ENCODE assay signal across 31 cellular contexts in the genomic region with DNA sequence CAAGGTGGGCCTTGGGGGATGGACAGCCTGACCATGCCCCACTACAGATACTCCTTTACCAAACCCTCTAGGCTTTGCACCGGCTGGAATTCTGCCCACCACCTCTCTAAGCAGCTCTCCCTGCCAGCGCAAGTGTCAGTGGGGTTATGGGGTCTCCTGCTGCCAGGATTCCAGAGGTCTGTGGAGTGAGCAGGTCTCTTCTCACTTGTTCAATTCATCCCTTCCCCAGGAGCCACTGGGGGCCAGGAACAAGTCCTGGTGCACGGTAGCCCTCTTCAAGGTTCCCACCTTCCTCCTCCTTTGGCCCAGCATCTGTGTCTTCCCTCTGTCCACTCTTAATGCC. TPM values are rescaled to one million over a fixed set of nuclear protein-coding genes. Genes with fewer than 3 reads are reported as not detected.
DNase-seq lines count a peak whose midpoint lies in the region; ATAC-seq, FAIRE-seq and TF ChIP-seq lines count a peak whose summit lies in the region.
"Had no signal": no experiment of that assay in that cellular context is flagged by ENCODE, and none has a peak within 500 bp of the region (broad histone marks: within the 10 kb centered on the region; RNA-seq: fewer than 3 reads in every experiment).

No MANE protein-coding gene starts in this region.

- no peaks in the 10 kb centered on the region for H3K27me3 ChIP-seq in right cardiac atrium (ENCODE audit: control insufficient read depth, insufficient read depth)
- H3K27me3 ChIP-seq in bronchial epithelial cell (ENCODE audit: control insufficient read depth, insufficient read depth, low read length), result no peaks in the 10 kb centered on the region
- no peaks in the 10 kb centered on the region for H3K27me3 ChIP-seq in H1 (replicated peaks in 1 of 4; ENCODE audit: control insufficient read depth in 3 of 4, extremely low read depth in 1 of 4, insufficient read depth in 3 of 4, low read length in 3 of 4)
- no peaks in the 10 kb centered on the region for H3K27me3 ChIP-seq in neuronal stem cell (ENCODE audit: control insufficient read depth in 3 of 3, insufficient read depth in 3 of 3, low read depth in 1 of 3, low read length in 3 of 3)
- no peaks in the 10 kb centered on the region for H3K27me3 ChIP-seq in suprapubic skin
- H3K27me3 ChIP-seq: BE2C, BLaER1 had no signal

- TF ChIP-seq RAD21 in H1 (IDR thresholded peaks at IDR 0.05 in 1 of 2, conservative IDR thresholded peaks at IDR 0.05 in 1 of 2; ENCODE audit: low read depth in 2 of 2, low read length in 2 of 2), result no peak

- H2BK15ac ChIP-seq in H1 (ENCODE audit: low read length) (no peak overlapping the region), neuronal stem cell (ENCODE audit: low read length) (no peak overlapping the region)

- no peak overlapping the region for H4K91ac ChIP-seq in H1 (replicated peaks; ENCODE audit: insufficient read length, low read length)
- H4K91ac ChIP-seq in neuronal stem cell (ENCODE audit: low read depth, low read length, poor library complexity), result no peak overlapping the region

- H2BK120ac ChIP-seq in H1 (replicated peaks; ENCODE audit: low read depth, low read length) (no peak overlapping the region), neuronal stem cell (ENCODE audit: low read depth, low read length) (no peak overlapping the region)

- no peak overlapping the region for H3K4me2 ChIP-seq in H1 (ENCODE audit: insufficient read depth in 1 of 2, low read depth in 2 of 2, low read length in 2 of 2)
- H3K4me2 ChIP-seq in neuronal stem cell (ENCODE audit: insufficient read depth, low read length, poor library complexity, severe bottlenecking), result no peak overlapping the region
- H3K4me2 ChIP-seq: BLaER1 had no signal

- POLR2A ChIA-PET in H1 (lab: Charles Lee; ENCODE audit: partially characterized antibody), result no interaction called here

- H3K4me3 ChIP-seq in right cardiac atrium (ENCODE audit: low read length), result no peak overlapping the region
- H3K4me3 ChIP-seq in bronchial epithelial cell (ENCODE audit: low read depth, low read length), result no peak overlapping the region
- H3K4me3 ChIP-seq in H1 (ENCODE audit: extremely low read depth in 1 of 4, insufficient read depth in 2 of 4, low read depth in 3 of 4, low read length in 4 of 4), result no peak overlapping the region
- no peak overlapping the region for H3K4me3 ChIP-seq in neuronal stem cell (ENCODE audit: low read length in 2 of 2)
- H3K4me3 ChIP-seq in suprapubic skin, result no peak overlapping the region
- H3K4me3 ChIP-seq: BLaER1, GM12878 had no signal

- no peaks in the 10 kb centered on the region for H3K36me3 ChIP-seq in bronchial epithelial cell (ENCODE audit: control insufficient read depth, insufficient read depth, low read length)
- peaks cover 0 to 2% (median 0%) of the 10 kb centered on the region in 4 experiments; a peak in 1 of 8 replicates for H3K36me3 ChIP-seq in H1 (ENCODE audit: control insufficient read depth in 2 of 4, insufficient read depth in 4 of 4, low read length in 3 of 4)
- peaks cover 0 to 17% of the 10 kb centered on the region in 2 donors for H3K36me3 ChIP-seq in neuronal stem cell (replicated peaks in 1 of 2; ENCODE audit: control insufficient read depth in 2 of 2, insufficient read depth in 2 of 2, low read length in 2 of 2)
- peaks cover 7% of the 10 kb centered on the region for H3K36me3 ChIP-seq in suprapubic skin
- H3K36me3 ChIP-seq: BE2C had no signal

- TF ChIP-seq EP300 in H1 (IDR thresholded peaks at IDR 0.05; ENCODE audit: borderline replicate concordance in 1 of 2, low read depth in 2 of 2, low read length in 2 of 2) (no peak), suprapubic skin (IDR thresholded peaks at IDR 0.05) (no peak)

- peak; percentile 40 for FAIRE-seq in bronchial epithelial cell (lab: Jason Lieb, UNC)
- FAIRE-seq in H1 (lab: Jason Lieb, UNC), result no peak
- FAIRE-seq: A204.1, GM12878, GM12892, GM18507 had no signal

- peak; percentile 53 for DNase-seq in Right ventricle myocardium inferior (ENCODE audit: missing footprints)
- DNase-seq in right cardiac atrium, result no peak
- no peak for DNase-seq in bronchial epithelial cell (ENCODE audit: low read depth)
- no peak for DNase-seq in H1 (ENCODE audit: low read depth in 1 of 2, low spot score in 2 of 2)
- no peak for DNase-seq in neuronal stem cell (ENCODE audit: low spot score)
- DNase-seq in suprapubic skin (ENCODE audit: low spot score in 2 of 2), result no peak
- no peak for DNase-seq in RKO (ENCODE audit: low spot score)
- DNase-seq: 8988T; ACHN; BE2C; C1 segment of cervical spinal cord; CD4-positive, CD25-positive, alpha-beta regulatory T cell; CD8-positive, alpha-beta memory T cell; COR-L47; DMS 273 treated with DMSO at 0.1 percent for 48 hours; DMS153; DMS53; DMS79; DND-41; EL; GDM1 had no signal

- no peak overlapping the region for H3K18ac ChIP-seq in H1 (ENCODE audit: extremely low read depth, low read length)
- peak overlapping the region; percentile 28 for H3K18ac ChIP-seq in neuronal stem cell (ENCODE audit: low read length)

- H3K4ac ChIP-seq in H1 (replicated peaks; ENCODE audit: insufficient read length, low read depth, low read length) (no peak overlapping the region), neuronal stem cell (ENCODE audit: low read length) (no peak overlapping the region)

- H3K23me2 ChIP-seq in H1 (ENCODE audit: low read depth, low read length), result no peaks in the 10 kb centered on the region

- no peak overlapping the region for H2BK20ac ChIP-seq in H1 (ENCODE audit: low read length)

- H3K9me3 ChIP-seq in right cardiac atrium (ENCODE audit: control insufficient read depth, low read length), result no peaks in the 10 kb centered on the region
- H3K9me3 ChIP-seq in H1 (ENCODE audit: insufficient read depth in 2 of 2, low read depth in 1 of 2, low read length in 1 of 2), result no peaks in the 10 kb centered on the region
- peaks cover 0 to 8% of the 10 kb centered on the region in 2 donors for H3K9me3 ChIP-seq in neuronal stem cell (replicated peaks in 1 of 2; ENCODE audit: control insufficient read depth in 2 of 2, insufficient read depth in 1 of 2, low read depth in 1 of 2, low read length in 2 of 2)
- H3K9me3 ChIP-seq in suprapubic skin, result no peaks in the 10 kb centered on the region
- H3K9me3 ChIP-seq: BE2C had no signal

- intact Hi-C loops in Right ventricle myocardium inferior (cut with DNase I), result no loop called here
- intact Hi-C loops in right cardiac atrium (cut with DNase I), result no loop called here

- H2AK5ac ChIP-seq in H1 (ENCODE audit: low read depth, low read length) (no peak overlapping the region), neuronal stem cell (ENCODE audit: low read depth, low read length) (peak overlapping the region; percentile 90)

- no peak overlapping the region for H4K5ac ChIP-seq in H1 (ENCODE audit: insufficient read length, low read depth, low read length)

- H2AFZ ChIP-seq in H1 (ENCODE audit: low read length), result no peak overlapping the region
- H2AFZ ChIP-seq in neuronal stem cell (ENCODE audit: low read length), result no peak overlapping the region

- no peaks in the 10 kb centered on the region for H4K20me1 ChIP-seq in H1 (replicated peaks in 1 of 2; ENCODE audit: control insufficient read depth in 1 of 2, insufficient read depth in 2 of 2, low read length in 2 of 2)
- H4K20me1 ChIP-seq: BLaER1 had no signal

- no peak overlapping the region for H2BK12ac ChIP-seq in H1 (ENCODE audit: low read depth, low read length)
- no peak overlapping the region for H2BK12ac ChIP-seq in neuronal stem cell (ENCODE audit: low read length)

- no peak overlapping the region for H3K14ac ChIP-seq in H1 (ENCODE audit: insufficient read length)
- H3K14ac ChIP-seq in neuronal stem cell (ENCODE audit: low read length), result no peak overlapping the region

- no peak for TF ChIP-seq CTCF in bronchial epithelial cell (IDR thresholded peaks at IDR 0.05; ENCODE audit: insufficient read depth, low read length, severe bottlenecking)
- no peak for TF ChIP-seq CTCF in H1 (IDR thresholded peaks at IDR 0.05; ENCODE audit: control extremely low read depth in 1 of 3, insufficient read depth in 1 of 3, low read depth in 1 of 3, low read length in 3 of 3)
- TF ChIP-seq CTCF in suprapubic skin (IDR thresholded peaks at IDR 0.05), result no peak

- H3K4me1 ChIP-seq in right cardiac atrium (ENCODE audit: control insufficient read depth, insufficient read depth, low read length) (no peaks in the 10 kb centered on the region), H1 (replicated peaks in 1 of 4; ENCODE audit: control insufficient read depth in 3 of 4, insufficient read depth in 4 of 4, low read length in 3 of 4) (no peaks in the 10 kb centered on the region), neuronal stem cell (ENCODE audit: control insufficient read depth in 2 of 2, insufficient read depth in 1 of 2, low read depth in 1 of 2, low read length in 2 of 2) (peaks cover 0 to 1% of the 10 kb centered on the region in 2 donors), suprapubic skin (no peaks in the 10 kb centered on the region)
- H3K4me1 ChIP-seq: BE2C, BLaER1 had no signal

- H3K79me1 ChIP-seq in H1 (ENCODE audit: low read depth, low read length), result no peaks in the 10 kb centered on the region
- peaks cover 4% of the 10 kb centered on the region for H3K79me1 ChIP-seq in neuronal stem cell (ENCODE audit: low read depth, low read length)

- no peak overlapping the region for H2BK5ac ChIP-seq in H1 (ENCODE audit: low read depth, low read length)
- H2BK5ac ChIP-seq in neuronal stem cell (ENCODE audit: low read length), result no peak overlapping the region

- ATAC-seq in Right ventricle myocardium inferior (no peak), right cardiac atrium (no peak)
- ATAC-seq: GM12878 had no signal

- H3K79me2 ChIP-seq in H1 (ENCODE audit: control insufficient read depth in 1 of 2, insufficient read depth in 2 of 2, low read length in 2 of 2), result no peaks in the 10 kb centered on the region

- H3K9ac ChIP-seq in H1 (replicated peaks in 1 of 4; ENCODE audit: extremely low read depth in 1 of 4, low read depth in 3 of 4, low read length in 3 of 4) (no peak overlapping the region), neuronal stem cell (ENCODE audit: low read depth, low read length, poor library complexity) (no peak overlapping the region)
- H3K9ac ChIP-seq: BLaER1 had no signal

- no peak overlapping the region for H3K27ac ChIP-seq in right cardiac atrium (ENCODE audit: low read length)
- H3K27ac ChIP-seq in H1 (ENCODE audit: low read depth, low read length), result no peak overlapping the region
- no peak overlapping the region for H3K27ac ChIP-seq in neuronal stem cell (replicated peaks; ENCODE audit: low read length)
- H3K27ac ChIP-seq in suprapubic skin, result no peak overlapping the region
- H3K27ac ChIP-seq: BLaER1 had no signal

- H4K8ac ChIP-seq in H1 (ENCODE audit: extremely low read depth, insufficient read depth, low read length) (peak overlapping the region; percentile 3; the same call in 1 of the 2 replicates), neuronal stem cell (ENCODE audit: low read depth, low read length) (no peak overlapping the region)

- CTCF ChIA-PET in H1 (lab: Charles Lee; ENCODE audit: partially characterized antibody), result no interaction called here

- H3K23ac ChIP-seq in H1 (ENCODE audit: insufficient read length) (no peak overlapping the region), neuronal stem cell (ENCODE audit: low read depth, low read length, poor library complexity) (no peak overlapping the region)

- TF ChIP-seq POLR2A in H1 (IDR thresholded peaks at IDR 0.05; ENCODE audit: control extremely low read depth in 1 of 2, low read depth in 2 of 2, low read length in 2 of 2), result no peak
- no peak for TF ChIP-seq POLR2A in suprapubic skin (IDR thresholded peaks at IDR 0.05)

- no peak overlapping the region for H3K56ac ChIP-seq in H1 (replicated peaks; ENCODE audit: insufficient read length, low read depth, low read length)

- 94% methylated on average over 3 of the region's 3 CpGs for WGBS in right cardiac atrium
- 81% methylated on average over 3 of the region's 3 CpGs; no CpG with 5 or more reads in 1 of the 2 experiments for WGBS in H1 (ENCODE audit: extremely low coverage in 1 of 2, insufficient coverage in 1 of 2, insufficient read length in 1 of 2, insufficient replicate concordance in 2 of 2, low coverage in 1 of 2, low lambda C conversion rate in 2 of 2, missing lambda C conversion rate in 1 of 2), 2 experiments
- WGBS in neuronal stem cell (ENCODE audit: extremely low coverage in 2 of 2, insufficient read length in 2 of 2, insufficient replicate concordance in 1 of 2), 2 donors, result no CpG with 5 or more reads among the region's 3 CpGs
- WGBS in suprapubic skin, result 92% methylated on average over 1 of the region's 3 CpGs

RNA-seq across cellular contexts. Expression of a gene that starts 30.5 kb away (rescaled TPM):
- total RNA-seq in Right ventricle myocardium inferior (0.38 TPM), right cardiac atrium (under 1 TPM; 0.17 to 0.47 (median 0.33) TPM), bronchial epithelial cell (1.1 and 1.8 TPM in 2 replicates), suprapubic skin (10 to 100 TPM in 1 of 4 donors, 1 to 10 TPM in 3; 2.0 to 11.5 (median 3.8) TPM)
- polyA plus RNA-seq in right cardiac atrium (0.09 TPM), H1 (2011; rRNA removed) (0.64 and 1.5 TPM in 2 replicates)
- total RNA-seq in H1 (2021; fragmentation: NEBNext Ultra II Directional; extraction: Animal tissue kit (Norgen Biotek cat#: 25700)), result 3.1 and 4.0 TPM in 2 replicates
- 1.4 TPM for polyA plus RNA-seq in H1 (2011; cell fraction: cytosol; rRNA removed)
- polyA plus RNA-seq in H1 (2011; cell fraction: nucleus; rRNA removed), result 1.2 TPM
- 1.2 to 1.7 TPM (median 1.3 TPM) in 4 replicates for polyA plus RNA-seq in H1 (2012, experiment 1 of 2)
- polyA plus RNA-seq in H1 (2012, experiment 2 of 2), result 0.13 TPM
- 2.9 TPM for polyA plus RNA-seq in H1 (2013, experiment 1 of 2)
- 2.9 TPM for polyA plus RNA-seq in H1 (2013, experiment 2 of 2)
- 1.9 and 3.7 TPM in 2 replicates for polyA minus RNA-seq in H1 (2011; rRNA and poly(A)+ RNA removed)
- 2.7 TPM for polyA minus RNA-seq in H1 (2011; cell fraction: cytosol; rRNA and poly(A)+ RNA removed)
- polyA minus RNA-seq in H1 (2011; cell fraction: nucleus; rRNA and poly(A)+ RNA removed), result 7.5 TPM
- polyA plus RNA-seq in neuronal stem cell (2013, experiment 1 of 2), result 4.0 TPM
- polyA plus RNA-seq in neuronal stem cell (2013, experiment 2 of 2), result 4.1 TPM

RNA-seq across cellular contexts. Expression of a gene that starts 48.6 kb away (rescaled TPM):
- total RNA-seq in Right ventricle myocardium inferior (0.41 TPM), right cardiac atrium (1 to 10 TPM in 1 of 4 donors, under 1 TPM in 3; 0.26 to 1.9 (median 0.38) TPM), bronchial epithelial cell (not detected in 2 replicates), suprapubic skin (1 to 10 TPM in 1 of 4 donors, under 1 TPM in 2, not detected in 1; 0.72 to 1.4 (median 0.89) TPM)
- polyA plus RNA-seq in right cardiac atrium (0.43 TPM), H1 (2011; rRNA removed) (not detected in 2 replicates)
- not detected in 2 replicates for total RNA-seq in H1 (2021; fragmentation: NEBNext Ultra II Directional; extraction: Animal tissue kit (Norgen Biotek cat#: 25700))
- 0.10 TPM for polyA plus RNA-seq in H1 (2011; cell fraction: cytosol; rRNA removed)
- polyA plus RNA-seq in H1 (2011; cell fraction: nucleus; rRNA removed), result 0.06 TPM
- not detected in 4 replicates for polyA plus RNA-seq in H1 (2012, experiment 1 of 2)
- polyA plus RNA-seq in H1 (2012, experiment 2 of 2), result not detected
- 0.02 TPM for polyA plus RNA-seq in H1 (2013, experiment 1 of 2)
- not detected for polyA plus RNA-seq in H1 (2013, experiment 2 of 2)
- polyA minus RNA-seq in H1 (2011; rRNA and poly(A)+ RNA removed), result not detected in 2 replicates
- polyA minus RNA-seq in H1 (2011; cell fraction: cytosol; rRNA and poly(A)+ RNA removed), result not detected
- polyA minus RNA-seq in H1 (2011; cell fraction: nucleus; rRNA and poly(A)+ RNA removed), result 0.20 TPM
- 0.03 TPM for polyA plus RNA-seq in neuronal stem cell (2013, experiment 1 of 2)
- 0.01 TPM for polyA plus RNA-seq in neuronal stem cell (2013, experiment 2 of 2)
- total RNA-seq: A673; CD4-positive, alpha-beta memory T cell; CD4-positive, CD25-positive, alpha-beta regulatory T cell; CD8-positive, alpha-beta memory T cell; Daoy; G401; GM12878 had no signal
- polyA plus RNA-seq: CD14-positive monocyte; CD4-positive, alpha-beta memory T cell; CD4-positive, CD25-positive, alpha-beta regulatory T cell; CD8-positive, alpha-beta memory T cell had no signal
